24 cellular contexts compared by ENCODE assay signal in genomic region chr12:114220311-114220710, GRCh38.
"Had no signal": no experiment of that assay in that cellular context is flagged by ENCODE, and none has a peak within 500 bp of the region (broad histone marks: within the 10 kb centered on the region; RNA-seq: fewer than 3 reads in every experiment).

No MANE protein-coding gene starts in this region.

- H3K9me3 ChIP-seq: breast epithelium, SJSA1 had no signal

- H3K4me3 Mint-ChIP-seq: activated CD8-positive, alpha-beta T cell treated with anti-CD3 and anti-CD28 coated beads, Interleukin-2, amount 10 ng/mL, durations not matched to agents 7 days and 5 days; T-helper 1 cell treated with Interleukin-12 subunit alpha and Interleukin-12 subunit beta and Interleukin-4 antibody, amounts not matched to agents 30 μg/mL and 1 μg/mL, for 36 hours had no signal

- DNase-seq: activated CD4-positive, alpha-beta T cell treated with anti-CD3 and anti-CD28 coated beads for 48 hours; activated CD4-positive, alpha-beta T cell treated with anti-CD3 and anti-CD28 coated beads, Interleukin-2, amount 50 U/mL, for 4 hours; activated CD4-positive, CD25-positive, alpha-beta regulatory T cell treated with anti-CD3 and anti-CD28 coated beads, Interleukin-2, amount 50 U/mL, for 72 hours; activated CD8-positive, alpha-beta memory T cell treated with anti-CD3 and anti-CD28 coated beads, Interleukin-2, amount 50 U/mL, for 48 hours; activated CD8-positive, alpha-beta T cell treated with anti-CD3 and anti-CD28 coated beads, Interleukin-2, amount 10 ng/mL, durations not matched to agents 7 days and 5 days; activated naive CD4-positive, alpha-beta T cell treated with anti-CD3 and anti-CD28 coated beads, Interleukin-2, amount 50 U/mL, for 16 hours; activated T-cell treated with anti-CD3 and anti-CD28 coated beads, Interleukin-2, amount 50 U/mL, for 1 hour; aorta; caudate nucleus; IMR-90; KG1; NCI-H1048; NCI-H146; NCI-H187 treated with DMSO at 0.1 percent for 48 hours; NCI-H2107; NCI-H446; NCI-H524; NCI-H82; PC-3; SHP77 had no signal

- H3K27ac ChIP-seq: breast epithelium, SJSA1 had no signal

- H3K4me1 ChIP-seq: breast epithelium, SJSA1 had no signal

- H3K9me3 Mint-ChIP-seq: T-helper 1 cell treated with Interleukin-12 subunit alpha and Interleukin-12 subunit beta and Interleukin-4 antibody, amounts not matched to agents 30 μg/mL and 1 μg/mL, for 36 hours had no signal

- H3K27ac Mint-ChIP-seq: activated CD8-positive, alpha-beta T cell treated with anti-CD3 and anti-CD28 coated beads, Interleukin-2, amount 10 ng/mL, durations not matched to agents 7 days and 5 days; T-helper 1 cell treated with Interleukin-12 subunit alpha and Interleukin-12 subunit beta and Interleukin-4 antibody, amounts not matched to agents 30 μg/mL and 1 μg/mL, for 36 hours had no signal

- H3K4me3 ChIP-seq: breast epithelium, SJSA1 had no signal

- H3K36me3 ChIP-seq: breast epithelium, SJSA1 had no signal

- ATAC-seq: activated CD8-positive, alpha-beta T cell treated with anti-CD3 and anti-CD28 coated beads, Interleukin-2, amount 10 ng/mL, durations not matched to agents 7 days and 5 days; PC-3; SK-N-SH treated with all-trans-retinoic acid at 6 μM for 48 hours had no signal
